Comparison of ENCODE assay signal across 13 cellular contexts in genomic region chr5:109694451-109694891, GRCh38. TPM values are rescaled to one million over a fixed set of nuclear protein-coding genes. Genes with fewer than 3 reads are reported as not detected.
DNase-seq lines count a peak whose midpoint lies in the region; ATAC-seq and TF ChIP-seq lines count a peak whose summit lies in the region.
"Had no signal": no experiment of that assay in that cellular context is flagged by ENCODE, and none has a peak within 500 bp of the region (broad histone marks: within the 10 kb centered on the region; RNA-seq: fewer than 3 reads in every experiment).

No MANE protein-coding gene starts in this region.

- in situ Hi-C loops in G401 (cut with HindIII; ENCODE audit: low sequenced_read_pairs): no loop called here

- H2BK120ac ChIP-seq in mesendoderm (ENCODE audit: low read depth, low read length): no peak overlapping the region

- H3K4me1 ChIP-seq in adrenal gland (replicated peaks in 1 of 2): peaks cover 59 to 68% of the 10 kb centered on the region in 2 donors
- H3K4me1 ChIP-seq in mesendoderm (ENCODE audit: control insufficient read depth, low read depth, low read length): peaks cover 10% of the 10 kb centered on the region

- H2AK5ac ChIP-seq in mesendoderm (ENCODE audit: low read length): no peak overlapping the region

- H3K56ac ChIP-seq in mesendoderm (ENCODE audit: low read length): no peak overlapping the region

- no peaks in the 10 kb centered on the region for H3K9me3 Mint-ChIP-seq in stimulated activated naive CD8-positive, alpha-beta T cell treated with anti-CD3 and anti-CD28 coated beads, Interleukin-15, Interleukin-2, amounts not matched to agents 100 ng/mL and 50 ng/mL, for 24 hours

- no peak for ATAC-seq in stimulated activated naive CD8-positive, alpha-beta T cell treated with anti-CD3 and anti-CD28 coated beads, Interleukin-15, Interleukin-2, amounts not matched to agents 100 U/mL and 50 U/mL, for 24 hours
- ATAC-seq: body of pancreas had no signal

- H2BK15ac ChIP-seq in mesendoderm (replicated peaks; ENCODE audit: low read depth): no peak overlapping the region

- intact Hi-C loops in adrenal gland (cut with DNase I): loop anchor here in 1 of 2 donors (10.0 kb wide), 1 partner anchor 170 kb away; no protein-coding TSS in a partner anchor

- peaks cover 84% of the 10 kb centered on the region for H3K4me1 Mint-ChIP-seq in stimulated activated naive CD8-positive, alpha-beta T cell treated with anti-CD3 and anti-CD28 coated beads, Interleukin-15, Interleukin-2, amounts not matched to agents 100 ng/mL and 50 ng/mL, for 24 hours (ENCODE audit: low read depth)

- no peaks in the 10 kb centered on the region for H3K9me3 ChIP-seq in adrenal gland (replicated peaks in 1 of 3)
- H3K9me3 ChIP-seq: body of pancreas, HAP-1 had no signal

- H3K18ac ChIP-seq in mesendoderm (ENCODE audit: low read length): no peak overlapping the region

- H3K27ac ChIP-seq in adrenal gland (peak overlapping the region in 4 of 5 donors; percentile 11 to 63 (median 44)), mesendoderm (ENCODE audit: low read depth, low read length) (no peak overlapping the region)
- H3K27ac ChIP-seq: C4-2B had no signal

- H3K36me3 Mint-ChIP-seq in stimulated activated naive CD8-positive, alpha-beta T cell treated with anti-CD3 and anti-CD28 coated beads, Interleukin-15, Interleukin-2, amounts not matched to agents 100 ng/mL and 50 ng/mL, for 24 hours (ENCODE audit: low read depth): peaks cover 42% of the 10 kb centered on the region

- peaks cover 80% of the 10 kb centered on the region for H3K79me2 ChIP-seq in mesendoderm (ENCODE audit: control insufficient read depth, insufficient read depth, low read length)

- H3K36me3 ChIP-seq in adrenal gland (replicated peaks in 1 of 2) (no peaks in the 10 kb centered on the region), mesendoderm (ENCODE audit: control insufficient read depth, insufficient read depth, low read length) (no peaks in the 10 kb centered on the region)
- H3K36me3 ChIP-seq: HAP-1 had no signal

- no peak for TF ChIP-seq CTCF in adrenal gland (IDR thresholded peaks at IDR 0.05)

- H4K5ac ChIP-seq in mesendoderm (ENCODE audit: low read length): no peak overlapping the region

- H3K27me3 ChIP-seq in adrenal gland (no peaks in the 10 kb centered on the region), mesendoderm (ENCODE audit: insufficient read depth, low read length, poor library complexity) (no peaks in the 10 kb centered on the region)
- H3K27me3 ChIP-seq: body of pancreas had no signal

- DNase-seq in stimulated activated naive CD8-positive, alpha-beta T cell treated with anti-CD3 and anti-CD28 coated beads, Interleukin-15, Interleukin-2, amounts not matched to agents 100 U/mL and 50 U/mL, for 24 hours: no peak
- no peak for DNase-seq in adrenal gland
- DNase-seq in mesendoderm: peak; percentile 60
- no peak for DNase-seq in D341Med (ENCODE audit: low spot score)
- no peak for DNase-seq in midbrain (lab: John Stamatoyannopoulos, UW)
- no peak for DNase-seq in NCI-H748 treated with DMSO at 0.1 percent for 48 hours (lab: John Stamatoyannopoulos, UW)
- no peak for DNase-seq in G401 (ENCODE audit: low spot score)
- DNase-seq: NCI-H510A treated with DMSO at 0.1 percent for 48 hours had no signal

- no peak for TF ChIP-seq POLR2A in adrenal gland (IDR thresholded peaks at IDR 0.05)

- H2BK5ac ChIP-seq in mesendoderm (ENCODE audit: low read length): no peak overlapping the region

- no peak overlapping the region for H3K4ac ChIP-seq in mesendoderm (ENCODE audit: low read depth, low read length)

- no peak overlapping the region for H3K4me3 ChIP-seq in adrenal gland
- no peak overlapping the region for H3K4me3 ChIP-seq in mesendoderm (ENCODE audit: low read length)
- H3K4me3 ChIP-seq: body of pancreas, HAP-1 had no signal

- WGBS in adrenal gland, 4 donors: 89 to 95% (median 91%) methylated on average over 1 of the region's 1 CpG
- WGBS in mesendoderm (ENCODE audit: extremely low coverage, insufficient coverage, low lambda C conversion rate): no CpG with 5 or more reads among the region's 1 CpG

- no peak overlapping the region for H3K23ac ChIP-seq in mesendoderm (ENCODE audit: low read length)

- H4K8ac ChIP-seq in mesendoderm (ENCODE audit: low read depth, low read length): no peak overlapping the region

- no peak overlapping the region for H3K4me2 ChIP-seq in mesendoderm (ENCODE audit: low read length)

- peak overlapping the region; percentile 52 for H3K27ac Mint-ChIP-seq in stimulated activated naive CD8-positive, alpha-beta T cell treated with anti-CD3 and anti-CD28 coated beads, Interleukin-15, Interleukin-2, amounts not matched to agents 100 ng/mL and 50 ng/mL, for 24 hours
- H3K27ac Mint-ChIP-seq: progenitor cell of endocrine pancreas had no signal

- H3K4me3 Mint-ChIP-seq in stimulated activated naive CD8-positive, alpha-beta T cell treated with anti-CD3 and anti-CD28 coated beads, Interleukin-15, Interleukin-2, amounts not matched to agents 100 ng/mL and 50 ng/mL, for 24 hours: peak overlapping the region; percentile 30

- H3K79me1 ChIP-seq in mesendoderm (ENCODE audit: low read length): peaks cover 6% of the 10 kb centered on the region

- H3K27me3 Mint-ChIP-seq in stimulated activated naive CD8-positive, alpha-beta T cell treated with anti-CD3 and anti-CD28 coated beads, Interleukin-15, Interleukin-2, amounts not matched to agents 100 ng/mL and 50 ng/mL, for 24 hours: no peaks in the 10 kb centered on the region
- H3K27me3 Mint-ChIP-seq: progenitor cell of endocrine pancreas had no signal

- H3K9ac ChIP-seq in mesendoderm (ENCODE audit: low read length): no peak overlapping the region

RNA-seq across cellular contexts. Expression of gene MAN2A1, which starts 4.7 kb away (rescaled TPM):
- total RNA-seq in adrenal gland: 100 to 1,000 TPM in 2 of 8 donors, 10 to 100 TPM in 6; 56.4 to 122 (median 88.6) TPM
- 10 to 100 TPM; 11.7 to 51.0 (median 14.2) TPM for polyA plus RNA-seq in adrenal gland
- polyA plus RNA-seq in mesendoderm (2013, experiment 1 of 2): 56.3 TPM
- 55.7 TPM for polyA plus RNA-seq in mesendoderm (2013, experiment 2 of 2)
- 21.5 and 22.0 TPM in 2 replicates for total RNA-seq in G401 (2014; rRNA removed; shearing (Covaris generic))
